12 cellular contexts compared by ENCODE assay signal in the genomic region with DNA sequence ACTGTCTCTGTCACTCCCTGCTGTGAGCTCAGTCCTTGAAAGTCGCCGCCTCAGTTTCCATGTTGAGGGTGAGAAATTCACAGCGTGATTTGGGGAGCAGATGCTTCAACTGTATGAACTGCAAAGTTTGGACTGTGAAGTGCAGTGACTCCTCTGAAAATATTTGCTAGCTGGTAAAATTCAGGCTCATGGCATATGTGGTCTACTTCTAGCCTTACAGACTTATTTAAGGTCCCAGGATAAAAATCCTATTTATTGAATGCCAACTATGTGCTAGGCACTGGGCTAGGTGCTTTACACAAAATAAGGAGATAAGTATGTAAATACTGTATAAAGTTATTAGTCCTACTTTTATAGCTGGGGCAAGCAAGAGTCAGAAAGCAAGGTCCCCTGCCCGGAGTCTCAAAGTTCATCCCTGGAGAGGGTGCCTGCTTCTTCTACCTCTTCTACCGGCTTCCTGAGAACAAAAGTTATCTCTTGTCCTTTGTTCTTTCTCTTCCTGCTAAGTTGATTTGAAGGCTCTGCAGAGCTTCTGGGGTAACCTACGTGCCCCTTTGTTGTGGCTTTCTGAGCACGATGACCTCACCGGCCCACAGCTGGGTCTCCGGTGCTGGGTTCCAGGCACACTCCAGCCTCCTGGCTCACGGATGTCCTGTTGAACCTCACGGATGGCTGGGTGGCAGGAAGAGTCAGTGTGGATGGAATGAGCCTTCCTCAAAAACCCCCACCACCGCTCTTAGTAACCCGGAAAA.
A peak's percentile ranks its signal among the peaks of the same experiment; 100 is the strongest.
DNase-seq lines count a peak whose midpoint lies in the region; ATAC-seq, FAIRE-seq and TF ChIP-seq lines count a peak whose summit lies in the region.
"Had no signal": no experiment of that assay in that cellular context is flagged by ENCODE, and none has a peak within 500 bp of the region (broad histone marks: within the 10 kb centered on the region; RNA-seq: fewer than 3 reads in every experiment).

No MANE protein-coding gene starts in this region.

- no peaks in the 10 kb centered on the region for H3K9me2 ChIP-seq in HCT116 (ENCODE audit: insufficient read depth)

- no peaks in the 10 kb centered on the region for H3K79me2 ChIP-seq in HCT116 (ENCODE audit: insufficient read depth, low read length)
- no peaks in the 10 kb centered on the region for H3K79me2 ChIP-seq in astrocyte (ENCODE audit: insufficient read depth, low read length)

- H3K27me3 ChIP-seq in HCT116 (ENCODE audit: insufficient read depth, low read length) = no peaks in the 10 kb centered on the region
- H3K27me3 ChIP-seq in astrocyte (ENCODE audit: insufficient read depth, low read length) = no peaks in the 10 kb centered on the region
- no peaks in the 10 kb centered on the region for H3K27me3 ChIP-seq in small intestine (ENCODE audit: control insufficient read depth in 2 of 2, insufficient read depth in 2 of 2, low read length in 2 of 2)

- peak overlapping the region; percentile 55 for H3K27ac Mint-ChIP-seq in astrocyte (ENCODE audit: unreplicated experiment)

- peaks cover 3% of the 10 kb centered on the region for H3K27me3 Mint-ChIP-seq in astrocyte (ENCODE audit: low read depth, unreplicated experiment)

- H3K4me2 ChIP-seq in HCT116 (ENCODE audit: low read length) (peak overlapping the region; percentile 44), astrocyte (ENCODE audit: low read length) (peak overlapping the region; percentile 19)

- H2AFZ ChIP-seq in HCT116 (ENCODE audit: low read depth, low read length, poor library complexity, severe bottlenecking) = no peak overlapping the region
- no peak overlapping the region for H2AFZ ChIP-seq in astrocyte (ENCODE audit: low read depth, low read length)

- intact Hi-C loops in HCT116 (cut with micrococcal nuclease) = no loop called here

- TF ChIP-seq POLR2A in HCT116 (IDR thresholded peaks at IDR 0.05; ENCODE audit: borderline replicate concordance, extremely low read depth, insufficient read depth, insufficient read length) (no peak), GM12892 (IDR thresholded peaks at IDR 0.05; ENCODE audit: low read depth, low read length) (no peak)

- peaks cover 23% of the 10 kb centered on the region for H3K4me1 Mint-ChIP-seq in astrocyte (ENCODE audit: low read depth, unreplicated experiment)

- TF ChIP-seq CTCF in HCT116 (IDR thresholded peaks at IDR 0.05 in 2 of 3, conservative IDR thresholded peaks at IDR 0.05 in 1 of 3; ENCODE audit: borderline replicate concordance in 1 of 3, insufficient read depth in 1 of 3, low read depth in 2 of 3, low read length in 2 of 3) (no peak), astrocyte (IDR thresholded peaks at IDR 0.05; ENCODE audit: insufficient read depth, low read depth, low read length) (no peak), GM13976 (IDR thresholded peaks at IDR 0.05; ENCODE audit: borderline replicate concordance, control extremely low read depth, extremely low read depth, insufficient read depth, missing control alignments) (no peak)

- H3K4me1 ChIP-seq in HCT116 (ENCODE audit: control insufficient read depth in 1 of 2, insufficient read depth in 2 of 2, low read length in 2 of 2) = peaks cover 49 to 71% of the 10 kb centered on the region in 2 experiments
- H3K4me1 ChIP-seq in astrocyte (ENCODE audit: insufficient read depth, low read length) = peaks cover 36% of the 10 kb centered on the region
- H3K4me1 ChIP-seq in small intestine (ENCODE audit: control insufficient read depth in 2 of 2, insufficient read depth in 1 of 2, low read depth in 1 of 2, low read length in 1 of 2) = peaks cover 6 to 13% of the 10 kb centered on the region in 2 donors

- H3K9ac ChIP-seq in HCT116 (ENCODE audit: low read length) (no peak overlapping the region), astrocyte (ENCODE audit: low read length) (no peak overlapping the region)

- TF ChIP-seq RAD21 in HCT116 (IDR thresholded peaks at IDR 0.05; ENCODE audit: low read depth) = no peak

- RAD21 ChIA-PET in HCT116 (lab: Charles Lee; ENCODE audit: low non-redundant PET in 1 of 2, low total read pairs in 2 of 2, uncharacterized antibody in 2 of 2, unreplicated experiment in 2 of 2) = no interaction called here

- H3K9me3 ChIP-seq in HCT116 (ENCODE audit: control insufficient read depth in 1 of 2, insufficient read depth in 1 of 2, low read depth in 1 of 2, low read length in 2 of 2) (no peaks in the 10 kb centered on the region), astrocyte (ENCODE audit: insufficient read depth, low read depth, low read length) (no peaks in the 10 kb centered on the region), small intestine (ENCODE audit: control insufficient read depth, low read depth) (no peaks in the 10 kb centered on the region)

- no peak overlapping the region for H3K4me3 Mint-ChIP-seq in astrocyte (ENCODE audit: unreplicated experiment)

- H3K4me3 ChIP-seq in HCT116 (replicated peaks in 1 of 2; ENCODE audit: low read depth in 1 of 2, low read length in 2 of 2) = no peak overlapping the region
- H3K4me3 ChIP-seq in astrocyte (ENCODE audit: insufficient read depth, low read depth, low read length) = no peak overlapping the region
- no peak overlapping the region for H3K4me3 ChIP-seq in small intestine (ENCODE audit: low read depth in 1 of 2, low read length in 2 of 2)

- BruUV-seq in HCT116 (replicated peaks; lab: Mats Ljungman, UMichigan) = no TSS peak

- CTCF ChIA-PET in HCT116 (lab: Charles Lee) = no interaction called here

- DNase-seq in HCT116 (ENCODE audit: low read depth, low spot score) (peak; percentile 13), astrocyte (ENCODE audit: low read depth) (no peak), small intestine (peak; percentile 81), GM12892 (ENCODE audit: insufficient read length) (no peak), GM13976 (ENCODE audit: low spot score) (no peak)
- peak; percentile 4 to 13 for DNase-seq in activated CD4-positive, alpha-beta T cell treated with anti-CD3 and anti-CD28 coated beads for 4 hours
- DNase-seq: DMS 273 treated with DMSO at 0.1 percent for 48 hours; effector memory CD4-positive, alpha-beta T cell; NCI-H2081 treated with DMSO at 0.1 percent for 48 hours had no signal

- POLR2A ChIA-PET in HCT116 (lab: Charles Lee) = interaction anchor here (0.5 kb wide), 1 partner anchor 117 kb away, joined by 3 read pairs; no protein-coding TSS in a partner anchor

- H3K27ac ChIP-seq in HCT116 (ENCODE audit: low read depth, low read length) = no peak overlapping the region; the same call in 1 of the 2 replicates
- H3K27ac ChIP-seq in astrocyte (ENCODE audit: low read depth, low read length) = no peak overlapping the region
- peak overlapping the region in 1 of 2 donors; percentile 18 for H3K27ac ChIP-seq in small intestine (ENCODE audit: low read depth in 1 of 2, low read length in 1 of 2)

- 31 to 50% (median 47%) methylated on average over 13 of the region's 13 CpGs for WGBS in small intestine, 3 donors

- no peaks in the 10 kb centered on the region for H3K9me3 Mint-ChIP-seq in astrocyte (ENCODE audit: unreplicated experiment)

- in situ Hi-C loops in GM13976 (cut with MboI; ENCODE audit: low sequenced_read_pairs, unreplicated experiment) = no loop called here

- FAIRE-seq in astrocyte (lab: Jason Lieb, UNC) (no peak), small intestine (lab: Jason Lieb, UNC) (no peak), GM12892 (lab: Jason Lieb, UNC) (no peak)

- H4K20me1 ChIP-seq in HCT116 (ENCODE audit: insufficient read depth) (no peaks in the 10 kb centered on the region), astrocyte (ENCODE audit: insufficient read depth, low read length) (peaks cover 7% of the 10 kb centered on the region)

- H3K36me3 ChIP-seq in HCT116 (ENCODE audit: control insufficient read depth in 1 of 2, insufficient read depth in 2 of 2, low read length in 2 of 2) (no peaks in the 10 kb centered on the region), astrocyte (ENCODE audit: insufficient read depth, low read length) (no peaks in the 10 kb centered on the region), small intestine (ENCODE audit: control insufficient read depth in 2 of 2, insufficient read depth in 2 of 2, low read length in 2 of 2) (no peaks in the 10 kb centered on the region)

- H3K36me3 Mint-ChIP-seq in astrocyte (ENCODE audit: low read depth, unreplicated experiment) = peaks cover 20% of the 10 kb centered on the region

- ATAC-seq in HCT116 = peak; percentile 75
- ATAC-seq in HG03354 (IDR thresholded peaks at IDR 0.05; ENCODE audit: poor library complexity, severe bottlenecking, unreplicated experiment) = no peak
- ATAC-seq in GM19351 (IDR thresholded peaks at IDR 0.05; ENCODE audit: unreplicated experiment) = no peak
- ATAC-seq: Panc1 had no signal

TF ChIP-seq in HCT116, 20 proteins besides CTCF, POLR2A, EP300 and RAD21 (continues in another document):
- TF ChIP-seq FOSL1 (IDR thresholded peaks at IDR 0.05; ENCODE audit: low read depth) = peak; percentile 12; the same call in 1 of the 2 replicates
- TF ChIP-seq, protein P1, sequence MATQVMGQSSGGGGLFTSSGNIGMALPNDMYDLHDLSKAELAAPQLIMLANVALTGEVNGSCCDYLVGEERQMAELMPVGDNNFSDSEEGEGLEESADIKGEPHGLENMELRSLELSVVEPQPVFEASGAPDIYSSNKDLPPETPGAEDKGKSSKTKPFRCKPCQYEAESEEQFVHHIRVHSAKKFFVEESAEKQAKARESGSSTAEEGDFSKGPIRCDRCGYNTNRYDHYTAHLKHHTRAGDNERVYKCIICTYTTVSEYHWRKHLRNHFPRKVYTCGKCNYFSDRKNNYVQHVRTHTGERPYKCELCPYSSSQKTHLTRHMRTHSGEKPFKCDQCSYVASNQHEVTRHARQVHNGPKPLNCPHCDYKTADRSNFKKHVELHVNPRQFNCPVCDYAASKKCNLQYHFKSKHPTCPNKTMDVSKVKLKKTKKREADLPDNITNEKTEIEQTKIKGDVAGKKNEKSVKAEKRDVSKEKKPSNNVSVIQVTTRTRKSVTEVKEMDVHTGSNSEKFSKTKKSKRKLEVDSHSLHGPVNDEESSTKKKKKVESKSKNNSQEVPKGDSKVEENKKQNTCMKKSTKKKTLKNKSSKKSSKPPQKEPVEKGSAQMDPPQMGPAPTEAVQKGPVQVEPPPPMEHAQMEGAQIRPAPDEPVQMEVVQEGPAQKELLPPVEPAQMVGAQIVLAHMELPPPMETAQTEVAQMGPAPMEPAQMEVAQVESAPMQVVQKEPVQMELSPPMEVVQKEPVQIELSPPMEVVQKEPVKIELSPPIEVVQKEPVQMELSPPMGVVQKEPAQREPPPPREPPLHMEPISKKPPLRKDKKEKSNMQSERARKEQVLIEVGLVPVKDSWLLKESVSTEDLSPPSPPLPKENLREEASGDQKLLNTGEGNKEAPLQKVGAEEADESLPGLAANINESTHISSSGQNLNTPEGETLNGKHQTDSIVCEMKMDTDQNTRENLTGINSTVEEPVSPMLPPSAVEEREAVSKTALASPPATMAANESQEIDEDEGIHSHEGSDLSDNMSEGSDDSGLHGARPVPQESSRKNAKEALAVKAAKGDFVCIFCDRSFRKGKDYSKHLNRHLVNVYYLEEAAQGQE (IDR thresholded peaks at IDR 0.05; ENCODE audit: low read depth) = no peak
- no peak for TF ChIP-seq ELF1 (IDR thresholded peaks at IDR 0.05; ENCODE audit: borderline replicate concordance, low read depth)
- peak; percentile 46; the same call in 1 of the 2 replicates for TF ChIP-seq SP1 (IDR thresholded peaks at IDR 0.05; ENCODE audit: low read depth)
- 0 out of 2 replicates have a peak, but pooled peaks have one; percentile 16 for TF ChIP-seq CEBPB (IDR thresholded peaks at IDR 0.05; ENCODE audit: low read depth)
- peak; percentile 29; the same call in 1 of the 2 replicates for TF ChIP-seq JUND (IDR thresholded peaks at IDR 0.05)

Comparison
In these comparisons a context has a peak if more than half of its experiments do, and no peak if none do; other contexts are left out.
1. DNase-seq: peak in HCT116 (single experiment), activated CD4-positive, alpha-beta T cell treated with anti-CD3 and anti-CD28 coated beads for 4 hours (2 of 2) and small intestine (single experiment); none in astrocyte (single experiment), GM12892 (single experiment) and GM13976 (single experiment).